In genomic region chr1:22869325-22869724, GRCh38 we compare ENCODE assay signal across 24 cellular contexts.
"Had no signal": no experiment of that assay in that cellular context is flagged by ENCODE, and none has a peak within 500 bp of the region (broad histone marks: within the 10 kb centered on the region; RNA-seq: fewer than 3 reads in every experiment).

No MANE protein-coding gene starts in this region.

- H3K27me3 ChIP-seq: right atrium auricular region, stomach, thyroid gland had no signal

- H3K4me1 Mint-ChIP-seq: stimulated activated effector memory CD8-positive, alpha-beta T cell treated with anti-CD3 and anti-CD28 coated beads, Interleukin-12 subunit alpha, Interleukin-12 subunit beta, amount 100 ng/mL, for 72 hours had no signal

- H3K36me3 Mint-ChIP-seq: naive thymus-derived CD4-positive, alpha-beta T cell had no signal

- H3K4me3 ChIP-seq: esophagus squamous epithelium, prostate gland, right atrium auricular region, smooth muscle cell, stomach, thyroid gland had no signal

- DNase-seq: cortex of kidney; effector memory CD8-positive, alpha-beta T cell; erythroblast; esophagus squamous epithelium; head of caudate nucleus; kidney; mesendoderm; midbrain; naive thymus-derived CD4-positive, alpha-beta T cell; nephron progenitor cell; nucleus accumbens; stimulated activated CD4-positive, alpha-beta T cell treated with anti-CD3 and anti-CD28 coated beads, Interleukin-12 subunit alpha, Interleukin-12 subunit beta, amount 100 ng/mL, for 4 hours; stimulated activated CD4-positive, alpha-beta T cell treated with anti-CD3 and anti-CD28 coated beads, Interleukin-1b, Interleukin-23, amount 100 ng/mL, for 48 hours; stimulated activated CD4-positive, alpha-beta T cell treated with anti-CD3 and anti-CD28 coated beads, Interleukin-4, amount 100 ng/mL, for 1 hour; stimulated activated naive CD4-positive, alpha-beta T cell treated with Interleukin-2 at 50 U/mL for 16 hours; stomach; thyroid gland; trophoblast cell had no signal

- H3K36me3 ChIP-seq: esophagus squamous epithelium, prostate gland, right atrium auricular region, stomach, thyroid gland had no signal

- H3K9me3 ChIP-seq: prostate gland, thyroid gland had no signal

- H3K9me3 Mint-ChIP-seq: effector memory CD8-positive, alpha-beta T cell; stimulated activated effector memory CD8-positive, alpha-beta T cell treated with anti-CD3 and anti-CD28 coated beads, Interleukin-12 subunit alpha, Interleukin-12 subunit beta, amount 100 ng/mL, for 72 hours had no signal

- H3K27ac ChIP-seq: esophagus squamous epithelium, prostate gland, right atrium auricular region, stomach had no signal

- FAIRE-seq: endometrium, frontal cortex, kidney had no signal

- H3K4me3 Mint-ChIP-seq: effector memory CD8-positive, alpha-beta T cell; naive thymus-derived CD4-positive, alpha-beta T cell; nephron progenitor cell; stimulated activated effector memory CD8-positive, alpha-beta T cell treated with anti-CD3 and anti-CD28 coated beads, Interleukin-12 subunit alpha, Interleukin-12 subunit beta, amount 100 ng/mL, for 72 hours had no signal

- H3K27ac Mint-ChIP-seq: effector memory CD8-positive, alpha-beta T cell; naive thymus-derived CD4-positive, alpha-beta T cell; stimulated activated effector memory CD8-positive, alpha-beta T cell treated with anti-CD3 and anti-CD28 coated beads, Interleukin-12 subunit alpha, Interleukin-12 subunit beta, amount 100 ng/mL, for 72 hours had no signal
